In the genomic region with DNA sequence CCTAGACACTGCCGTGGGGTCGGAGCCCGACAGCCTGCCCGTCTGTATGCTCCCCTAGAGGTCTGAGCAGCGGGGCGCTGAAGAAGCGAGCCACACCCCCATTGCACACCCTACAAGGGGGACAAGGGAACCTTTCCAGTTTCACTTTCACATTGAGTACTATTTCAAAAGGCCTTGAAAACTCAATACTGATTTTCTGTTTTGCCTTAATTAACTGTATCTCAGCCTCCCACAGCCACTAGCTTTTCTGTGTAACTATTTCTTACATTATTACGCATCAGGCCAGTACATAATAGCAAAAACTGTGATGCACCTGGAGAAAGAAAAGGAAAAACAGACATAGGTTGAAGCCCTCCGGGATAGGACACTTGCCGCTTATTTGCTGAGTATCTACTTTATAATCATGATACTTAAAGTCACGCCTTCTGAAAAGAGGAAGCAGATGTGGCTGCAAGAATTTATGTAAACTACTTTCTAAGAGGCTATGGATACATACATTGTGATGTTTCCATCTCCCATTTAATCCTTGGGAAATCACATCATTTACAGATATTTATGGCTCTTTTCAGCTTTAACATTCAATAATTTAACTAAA, we compare ENCODE assay signal across 8 cellular contexts.
DNase-seq lines count a peak whose midpoint lies in the region; ATAC-seq and TF ChIP-seq lines count a peak whose summit lies in the region.
"Had no signal": no experiment of that assay in that cellular context is flagged by ENCODE, and none has a peak within 500 bp of the region (broad histone marks: within the 10 kb centered on the region; RNA-seq: fewer than 3 reads in every experiment).

No MANE protein-coding gene starts in this region.

- no peaks in the 10 kb centered on the region for H3K9me3 ChIP-seq in MM.1S (replicated peaks; ENCODE audit: insufficient read depth, low read length)

- H3K4me2 ChIP-seq in MM.1S (ENCODE audit: low read depth, low read length), result peak overlapping the region; percentile 60

- no peaks in the 10 kb centered on the region for H3K36me3 ChIP-seq in MM.1S (replicated peaks; ENCODE audit: insufficient read depth, low read length)

- TF ChIP-seq CTCF in MM.1S (IDR thresholded peaks at IDR 0.05; ENCODE audit: low read length), result no peak

- peak; percentile 81 for DNase-seq in MM.1S
- DNase-seq in activated CD8-positive, alpha-beta memory T cell treated with anti-CD3 and anti-CD28 coated beads, Interleukin-2, amount 50 U/mL, for 1 hour (ENCODE audit: extremely low read depth), result peak; percentile 5
- DNase-seq in stimulated activated CD8-positive, alpha-beta memory T cell treated with anti-CD3 and anti-CD28 coated beads, Interleukin-4, amount 100 ng/mL, for 48 hours, result peak; percentile 25
- no peak for DNase-seq in cardiac septum (ENCODE audit: low spot score)
- no peak for DNase-seq in GDM1 (lab: John Stamatoyannopoulos, UW)

- H3K9me2 ChIP-seq in MM.1S (replicated peaks; ENCODE audit: insufficient read depth, low read length), result no peaks in the 10 kb centered on the region

- no peaks in the 10 kb centered on the region; the same call in 1 of the 2 replicates for H3F3A ChIP-seq in MM.1S (ENCODE audit: insufficient read depth, low read length)

- peak overlapping the region; percentile 59 for H3K4me3 ChIP-seq in MM.1S (ENCODE audit: low read length)

- no peaks in the 10 kb centered on the region for H4K20me1 ChIP-seq in MM.1S (ENCODE audit: insufficient read depth, low read length)

- H3K27me3 ChIP-seq in MM.1S (replicated peaks; ENCODE audit: insufficient read depth, low read length), result no peaks in the 10 kb centered on the region

- peak; percentile 95 for ATAC-seq in GM21526 (IDR thresholded peaks at IDR 0.05; ENCODE audit: low FRiP score, unreplicated experiment)
- no peak for ATAC-seq in GM21447 (IDR thresholded peaks at IDR 0.05; ENCODE audit: unreplicated experiment)

- no peaks in the 10 kb centered on the region; the same call in 1 of the 2 replicates for H3K4me1 ChIP-seq in MM.1S (ENCODE audit: low read length)

- intact Hi-C loops in cardiac septum (cut with DNase I), result no loop called here

- peak overlapping the region; percentile 45; the same call in 1 of the 2 replicates for H3K27ac ChIP-seq in MM.1S (ENCODE audit: low read length)
- H3K27ac ChIP-seq: epithelial cell of prostate had no signal

- H3K79me2 ChIP-seq in MM.1S (ENCODE audit: low read length), result no peaks in the 10 kb centered on the region

- peak overlapping the region; percentile 95 for H2AFZ ChIP-seq in MM.1S (ENCODE audit: low read length)

- peak overlapping the region; percentile 39; the same call in 1 of the 2 replicates for H3K9ac ChIP-seq in MM.1S (ENCODE audit: low read length)

Comparison
In these comparisons a context has a peak if more than half of its experiments do, and no peak if none do; other contexts are left out.
1. DNase-seq: peak in MM.1S (single experiment), activated CD8-positive, alpha-beta memory T cell treated with anti-CD3 and anti-CD28 coated beads, Interleukin-2, amount 50 U/mL, for 1 hour (single experiment) and stimulated activated CD8-positive, alpha-beta memory T cell treated with anti-CD3 and anti-CD28 coated beads, Interleukin-4, amount 100 ng/mL, for 48 hours (single experiment); none in cardiac septum (single experiment) and GDM1 (single experiment).